8 cellular contexts compared by ENCODE assay signal in genomic region chr1:31669786-31670582, GRCh38. TPM values are rescaled to one million over a fixed set of nuclear protein-coding genes. Genes with fewer than 3 reads are reported as not detected.
DNase-seq lines count a peak whose midpoint lies in the region; ATAC-seq and TF ChIP-seq lines count a peak whose summit lies in the region.

No MANE protein-coding gene starts in this region.

- ATAC-seq in activated CD8-positive, alpha-beta memory T cell treated with anti-CD3 and anti-CD28 coated beads, Interleukin-2, amount 10 ng/mL, durations not matched to agents 7 days and 5 days: peak; percentile 49
- peak; percentile 56 for ATAC-seq in aorta (ENCODE audit: low FRiP score)
- no peak for ATAC-seq in HG03571 (IDR thresholded peaks at IDR 0.05; ENCODE audit: unreplicated experiment)

- in situ Hi-C loops in G401 (cut with HindIII; ENCODE audit: low sequenced_read_pairs): no loop called here

- H3K4me3 ChIP-seq in muscle layer of duodenum (ENCODE audit: low read depth in 1 of 2, low read length in 2 of 2): peak overlapping the region; percentile 46 to 54
- no peak overlapping the region for H3K4me3 ChIP-seq in aorta (ENCODE audit: low read length in 2 of 2)

- H3K27ac ChIP-seq in muscle layer of duodenum (ENCODE audit: low read length) (peak overlapping the region; percentile 85), aorta (ENCODE audit: low read depth in 1 of 2, low read length in 2 of 2) (peak overlapping the region in 1 of 2 donors; percentile 90)

- intact Hi-C loops in aorta (cut with DNase I): loop anchor here (2.0 to 10.0 kb wide), 4 partner anchors 35 to 295 kb away; partner anchors contain the start of gene COL16A1 (in 1 of the 2)

- H3K27me3 ChIP-seq in muscle layer of duodenum (ENCODE audit: low read depth, low read length) (no peaks in the 10 kb centered on the region), aorta (ENCODE audit: control insufficient read depth in 1 of 2, insufficient read depth in 2 of 2, low read length in 1 of 2) (no peaks in the 10 kb centered on the region)

- peaks cover 36 to 70% of the 10 kb centered on the region in 2 donors for H3K4me1 ChIP-seq in muscle layer of duodenum (ENCODE audit: control insufficient read depth in 1 of 2, insufficient read depth in 2 of 2, low read length in 2 of 2)
- peaks cover 0 to 2% of the 10 kb centered on the region in 2 donors for H3K4me1 ChIP-seq in aorta (ENCODE audit: control insufficient read depth in 1 of 2, insufficient read depth in 2 of 2, low read length in 2 of 2)

- H3K9me3 ChIP-seq in muscle layer of duodenum (ENCODE audit: control insufficient read depth in 1 of 2, low read length in 2 of 2) (no peaks in the 10 kb centered on the region), aorta (ENCODE audit: control insufficient read depth, low read length) (no peaks in the 10 kb centered on the region)

- WGBS in aorta, 2 donors: 4% methylated on average over 29 of the region's 29 CpGs

- H3K9me3 Mint-ChIP-seq in activated CD8-positive, alpha-beta memory T cell treated with anti-CD3 and anti-CD28 coated beads, Interleukin-2, amount 10 ng/mL, durations not matched to agents 7 days and 5 days (ENCODE audit: low read depth): no peaks in the 10 kb centered on the region

- no peak overlapping the region for H3K27ac Mint-ChIP-seq in activated CD8-positive, alpha-beta memory T cell treated with anti-CD3 and anti-CD28 coated beads, Interleukin-2, amount 10 ng/mL, durations not matched to agents 7 days and 5 days

- H3K36me3 Mint-ChIP-seq in activated CD8-positive, alpha-beta memory T cell treated with anti-CD3 and anti-CD28 coated beads, Interleukin-2, amount 10 ng/mL, durations not matched to agents 7 days and 5 days: no peaks in the 10 kb centered on the region

- peaks cover 7% of the 10 kb centered on the region for H3K4me1 Mint-ChIP-seq in activated CD8-positive, alpha-beta memory T cell treated with anti-CD3 and anti-CD28 coated beads, Interleukin-2, amount 10 ng/mL, durations not matched to agents 7 days and 5 days

- H3K4me3 Mint-ChIP-seq in activated CD8-positive, alpha-beta memory T cell treated with anti-CD3 and anti-CD28 coated beads, Interleukin-2, amount 10 ng/mL, durations not matched to agents 7 days and 5 days: peak overlapping the region; percentile 14

- peaks cover 0 to 7% of the 10 kb centered on the region in 2 donors for H3K36me3 ChIP-seq in muscle layer of duodenum (ENCODE audit: control insufficient read depth in 1 of 2, insufficient read depth in 2 of 2, low read length in 2 of 2)
- no peaks in the 10 kb centered on the region for H3K36me3 ChIP-seq in aorta (ENCODE audit: control insufficient read depth in 1 of 2, insufficient read depth in 2 of 2, low read length in 1 of 2)

- no peak for TF ChIP-seq POLR2A in erythroblast (IDR thresholded peaks at IDR 0.05; ENCODE audit: low read length)

- DNase-seq in G401 (ENCODE audit: low spot score) (peak; percentile 89), NCI-H2171 (lab: John Stamatoyannopoulos, UW) (peak; percentile 97), erythroblast (lab: John Stamatoyannopoulos, UW) (peak; percentile 25 to 47), aorta (peak; percentile 86 to 95), NCI-H526 (lab: John Stamatoyannopoulos, UW) (no peak)
- no peak for DNase-seq in activated CD8-positive, alpha-beta memory T cell treated with anti-CD3 and anti-CD28 coated beads, Interleukin-2, amount 10 ng/mL, durations not matched to agents 7 days and 5 days

- CTCF ChIA-PET in activated CD8-positive, alpha-beta memory T cell treated with anti-CD3 and anti-CD28 coated beads, Interleukin-2, amount 10 ng/mL, durations not matched to agents 7 days and 5 days (lab: Charles Lee): interaction anchor here (1.0 to 2.7 kb wide), 5 partner anchors 14 to 294 kb away, joined by 4 to 14 read pairs (median 5); no protein-coding TSS in a partner anchor

- H3K27me3 Mint-ChIP-seq in activated CD8-positive, alpha-beta memory T cell treated with anti-CD3 and anti-CD28 coated beads, Interleukin-2, amount 10 ng/mL, durations not matched to agents 7 days and 5 days: peaks cover 30% of the 10 kb centered on the region

RNA-seq across cellular contexts. Expression of gene PEF1, which starts 25.3 kb away (rescaled TPM):
- 75.9 and 77.7 TPM in 2 replicates for total RNA-seq in G401 (2014; rRNA removed; shearing (Covaris generic))
- total RNA-seq in activated CD8-positive, alpha-beta memory T cell treated with anti-CD3 and anti-CD28 coated beads, Interleukin-2, amount 10 ng/mL, durations not matched to agents 7 days and 5 days: 10 to 100 TPM; 45.9 to 47.1 TPM
- 10 to 100 TPM; 57.9 to 65.0 TPM for total RNA-seq in aorta
- 10 to 100 TPM; 75.5 to 83.9 TPM for polyA plus RNA-seq in aorta

RNA-seq across cellular contexts. Expression of gene COL16A1, which starts 33.8 kb away (rescaled TPM):
- 50.5 and 56.2 TPM in 2 replicates for total RNA-seq in G401 (2014; rRNA removed; shearing (Covaris generic))
- total RNA-seq in activated CD8-positive, alpha-beta memory T cell treated with anti-CD3 and anti-CD28 coated beads, Interleukin-2, amount 10 ng/mL, durations not matched to agents 7 days and 5 days: not detected
- 100 to 1,000 TPM in 1 of 2 donors, 10 to 100 TPM in 1; 71.4 to 188 TPM for total RNA-seq in aorta
- 100 to 1,000 TPM in 1 of 2 donors, 10 to 100 TPM in 1; 39.8 to 358 TPM for polyA plus RNA-seq in aorta

RNA-seq across cellular contexts. Expression of gene HCRTR1, which starts 52.5 kb away (rescaled TPM):
- 2.0 and 4.2 TPM in 2 replicates for total RNA-seq in G401 (2014; rRNA removed; shearing (Covaris generic))
- total RNA-seq in activated CD8-positive, alpha-beta memory T cell treated with anti-CD3 and anti-CD28 coated beads, Interleukin-2, amount 10 ng/mL, durations not matched to agents 7 days and 5 days: not detected
- total RNA-seq in aorta: under 1 TPM in 1 of 2 donors, not detected in 1; 0.42 TPM
- under 1 TPM in 1 of 2 donors, not detected in 1; 0.18 TPM for polyA plus RNA-seq in aorta

Comparison
In these comparisons a context has a peak if more than half of its experiments do, and no peak if none do; other contexts are left out.
1. DNase-seq: peak in G401 (single experiment), NCI-H2171 (single experiment), erythroblast (2 of 2) and aorta (2 of 2); none in activated CD8-positive, alpha-beta memory T cell treated with anti-CD3 and anti-CD28 coated beads, Interleukin-2, amount 10 ng/mL, durations not matched to agents 7 days and 5 days (single experiment) and NCI-H526 (0 of 2).
2. H3K4me3 ChIP-seq: peak in muscle layer of duodenum (2 of 2); none in aorta (0 of 2).
3. RNA of gene COL16A1, which starts 33.8 kb away (total RNA-seq): 71.4 to 188 TPM in aorta and 50.5 to 56.2 TPM in G401; not detected in activated CD8-positive, alpha-beta memory T cell treated with anti-CD3 and anti-CD28 coated beads, Interleukin-2, amount 10 ng/mL, durations not matched to agents 7 days and 5 days; every median in the first group is over 10 times any median in the second.